In genomic region chr15:68372291-68372811, GRCh38 we compare ENCODE assay signal across 8 cellular contexts. TPM values are rescaled to one million over a fixed set of nuclear protein-coding genes. Genes with fewer than 3 reads are reported as not detected.
DNase-seq lines count a peak whose midpoint lies in the region; ATAC-seq and TF ChIP-seq lines count a peak whose summit lies in the region.

No MANE protein-coding gene starts in this region.

- H3K27me3 ChIP-seq in BLaER1: no peaks in the 10 kb centered on the region
- H3K27me3 ChIP-seq in IMR-90 (ENCODE audit: control insufficient read depth, insufficient read depth, low read length): no peaks in the 10 kb centered on the region
- peaks cover 0 to 6% (median 0%) of the 10 kb centered on the region in 4 donors for H3K27me3 ChIP-seq in esophagus squamous epithelium

- BruUV-seq in IMR-90 (replicated peaks; lab: Mats Ljungman, UMichigan): no TSS peak

- H2AK5ac ChIP-seq in IMR-90 (ENCODE audit: low read depth, low read length): no peak overlapping the region

- H3K27ac ChIP-seq in BLaER1: peak overlapping the region; percentile 11; the same call in 1 of the 2 replicates
- H3K27ac ChIP-seq in IMR-90 (ENCODE audit: insufficient read depth, low read length): no peak overlapping the region
- H3K27ac ChIP-seq in esophagus squamous epithelium: no peak overlapping the region

- H2BK15ac ChIP-seq in IMR-90 (ENCODE audit: low read depth, low read length): no peak overlapping the region

- peak overlapping the region; percentile 39 for H2AFZ ChIP-seq in IMR-90 (replicated peaks; ENCODE audit: low read length, poor library complexity)

- no peak overlapping the region for H4K5ac ChIP-seq in IMR-90 (ENCODE audit: low read depth, low read length)

- no peak overlapping the region for H2BK20ac ChIP-seq in IMR-90 (ENCODE audit: low read depth, low read length)

- H3K9me1 ChIP-seq in IMR-90 (ENCODE audit: insufficient read depth, low read length): peaks cover 13% of the 10 kb centered on the region

- no peaks in the 10 kb centered on the region for H3K79me1 ChIP-seq in IMR-90 (ENCODE audit: low read depth in 1 of 2, low read length in 2 of 2)

- H4K8ac ChIP-seq in IMR-90 (ENCODE audit: low read depth in 2 of 2, low read length in 2 of 2): no peak overlapping the region

- H3K23ac ChIP-seq in IMR-90 (ENCODE audit: low read depth, low read length): no peak overlapping the region

- H3K4me2 ChIP-seq in BLaER1 (peak overlapping the region; percentile 80), IMR-90 (ENCODE audit: low read depth, low read length) (no peak overlapping the region)

- in situ Hi-C loops in IMR-90 (cut with MboI; ENCODE audit: low sequenced_read_pairs): no loop called here

- POLR2A ChIA-PET in IMR-90 (lab: Charles Lee; ENCODE audit: unreplicated experiment): no interaction called here

- H2BK5ac ChIP-seq in IMR-90 (ENCODE audit: low read depth, low read length, poor library complexity, severe bottlenecking): no peak overlapping the region

- DNase-seq in IMR-90 (no peak), cerebellar cortex (ENCODE audit: low spot score) (peak; percentile 19), lung microvascular endothelial cell (ENCODE audit: low read depth in 2 of 2) (peak; percentile 48 to 60), Ammon's horn (ENCODE audit: low spot score) (no peak), esophagus squamous epithelium (lab: John Stamatoyannopoulos, UW) (no peak), NCI-H2196 treated with DMSO at 0.1 percent for 48 hours (lab: John Stamatoyannopoulos, UW; ENCODE audit: unreplicated experiment) (no peak)

- CTCF ChIA-PET in IMR-90 (lab: Yijun Ruan, JAX): no interaction called here

- dilution Hi-C loops in IMR-90 (cut with HindIII; ENCODE audit: low sequenced_read_pairs, unreplicated experiment): no loop called here

- peaks cover 65% of the 10 kb centered on the region for H3K4me1 ChIP-seq in BLaER1
- H3K4me1 ChIP-seq in IMR-90 (ENCODE audit: control insufficient read depth, insufficient read depth, low read length): peaks cover 9% of the 10 kb centered on the region
- peaks cover 0 to 14% (median 0%) of the 10 kb centered on the region in 3 donors for H3K4me1 ChIP-seq in esophagus squamous epithelium

- no peak overlapping the region for H2BK120ac ChIP-seq in IMR-90 (ENCODE audit: low read depth, low read length)

- no peak overlapping the region for H3K4me3 ChIP-seq in BLaER1
- H3K4me3 ChIP-seq in IMR-90 (ENCODE audit: insufficient read depth, low read depth, low read length): no peak overlapping the region
- H3K4me3 ChIP-seq in esophagus squamous epithelium: no peak overlapping the region

- H3K56ac ChIP-seq in IMR-90 (ENCODE audit: extremely low read depth, insufficient read depth, low read length): no peak overlapping the region

- H3K18ac ChIP-seq in IMR-90 (ENCODE audit: low read depth, low read length): no peak overlapping the region

- no peak overlapping the region for H4K91ac ChIP-seq in IMR-90 (ENCODE audit: insufficient read depth, low read depth, low read length)

- H3K4ac ChIP-seq in IMR-90 (ENCODE audit: low read depth, low read length): no peak overlapping the region

- peak; percentile 38; the same call in 1 of the 2 replicates for TF ChIP-seq RAD21 in IMR-90 (IDR thresholded peaks at IDR 0.05; ENCODE audit: low read length)

- no peaks in the 10 kb centered on the region for H3K9me3 ChIP-seq in BLaER1
- no peaks in the 10 kb centered on the region for H3K9me3 ChIP-seq in IMR-90 (ENCODE audit: control insufficient read depth, insufficient read depth, low read length)
- no peaks in the 10 kb centered on the region for H3K9me3 ChIP-seq in esophagus squamous epithelium

- no peaks in the 10 kb centered on the region for H3K36me3 ChIP-seq in BLaER1
- H3K36me3 ChIP-seq in IMR-90 (ENCODE audit: control insufficient read depth, insufficient read depth, low read length): peaks cover 3% of the 10 kb centered on the region; the same call in 1 of the 2 replicates
- no peaks in the 10 kb centered on the region for H3K36me3 ChIP-seq in esophagus squamous epithelium

- peak; percentile 69; the same call in 1 of the 2 replicates for ATAC-seq in IMR-90 (ENCODE audit: low read depth)
- no peak for ATAC-seq in HG03196 (IDR thresholded peaks at IDR 0.05; ENCODE audit: unreplicated experiment)

- H4K20me1 ChIP-seq in BLaER1 (no peaks in the 10 kb centered on the region), IMR-90 (ENCODE audit: insufficient read depth, low read length) (no peaks in the 10 kb centered on the region)

- intact Hi-C loops in IMR-90 (cut with micrococcal nuclease) (no loop called here), esophagus squamous epithelium (cut with DNase I) (no loop called here)

- H3K9ac ChIP-seq in BLaER1 (no peak overlapping the region), IMR-90 (ENCODE audit: low read depth, low read length) (no peak overlapping the region)

- TF ChIP-seq POLR2A in IMR-90 (IDR thresholded peaks at IDR 0.05; ENCODE audit: low read depth, low read length): no peak
- no peak for TF ChIP-seq POLR2A in esophagus squamous epithelium (IDR thresholded peaks at IDR 0.05)

- TF ChIP-seq CTCF in IMR-90 (conservative IDR thresholded peaks at IDR 0.05; ENCODE audit: low read depth, low read length): peak; percentile 41
- TF ChIP-seq CTCF in esophagus squamous epithelium (IDR thresholded peaks at IDR 0.05): peak in 3 of 6 experiments; percentile 16 to 38 (median 18)

- WGBS in IMR-90 (ENCODE audit: extremely low coverage in 2 of 2, insufficient read length in 1 of 2), 2 experiments: 91% methylated on average over 9 of the region's 12 CpGs; no CpG with 5 or more reads in 1 of the 2 experiments
- WGBS in esophagus squamous epithelium, 2 donors: 22 to 86% methylated on average over 1 to 7 of the region's 12 CpGs

- no peak overlapping the region for H2AK9ac ChIP-seq in IMR-90 (replicated peaks; ENCODE audit: low read depth, low read length, poor library complexity)

- no peak overlapping the region for H3K14ac ChIP-seq in IMR-90 (replicated peaks; ENCODE audit: low read depth, low read length)

TF ChIP-seq in IMR-90, 13 proteins besides CTCF, POLR2A, EP300 and RAD21:
- TF ChIP-seq SMC3 (IDR thresholded peaks at IDR 0.05; ENCODE audit: low read depth, low read length) (peak; percentile 48), RCOR1 (IDR thresholded peaks at IDR 0.05; ENCODE audit: insufficient replicate concordance, low read length) (no peak), USF2 (IDR thresholded peaks at IDR 0.05; ENCODE audit: low read depth, low read length) (no peak)

RNA-seq across cellular contexts. Expression of gene ITGA11, which starts 59.6 kb away (rescaled TPM):
- 2.5 and 4.1 TPM in 2 replicates for total RNA-seq in IMR-90 (2012; rRNA removed)
- 5.6 and 6.6 TPM in 2 replicates for polyA plus RNA-seq in IMR-90 (2012; rRNA removed)
- polyA plus RNA-seq in IMR-90 (2012; cell fraction: cytosol; rRNA removed): 3.0 and 5.8 TPM in 2 replicates
- 6.2 and 6.6 TPM in 2 replicates for polyA plus RNA-seq in IMR-90 (2012; cell fraction: nucleus; rRNA removed; ENCODE audit: low replicate concordance)
- 6.3 and 8.7 TPM in 2 replicates for total RNA-seq in lung microvascular endothelial cell
- 1 to 10 TPM in 2 of 4 donors, under 1 TPM in 2; 0.19 to 2.9 (median 0.81) TPM for total RNA-seq in esophagus squamous epithelium

Comparison
In these comparisons a context has a peak if more than half of its experiments do, and no peak if none do; other contexts are left out.
1. DNase-seq: peak in cerebellar cortex (single experiment) and lung microvascular endothelial cell (2 of 2); none in IMR-90 (single experiment), Ammon's horn (single experiment), esophagus squamous epithelium (single experiment) and NCI-H2196 treated with DMSO at 0.1 percent for 48 hours (single experiment).